Comparison of ENCODE assay signal across 1 cellular context in the genomic region with DNA sequence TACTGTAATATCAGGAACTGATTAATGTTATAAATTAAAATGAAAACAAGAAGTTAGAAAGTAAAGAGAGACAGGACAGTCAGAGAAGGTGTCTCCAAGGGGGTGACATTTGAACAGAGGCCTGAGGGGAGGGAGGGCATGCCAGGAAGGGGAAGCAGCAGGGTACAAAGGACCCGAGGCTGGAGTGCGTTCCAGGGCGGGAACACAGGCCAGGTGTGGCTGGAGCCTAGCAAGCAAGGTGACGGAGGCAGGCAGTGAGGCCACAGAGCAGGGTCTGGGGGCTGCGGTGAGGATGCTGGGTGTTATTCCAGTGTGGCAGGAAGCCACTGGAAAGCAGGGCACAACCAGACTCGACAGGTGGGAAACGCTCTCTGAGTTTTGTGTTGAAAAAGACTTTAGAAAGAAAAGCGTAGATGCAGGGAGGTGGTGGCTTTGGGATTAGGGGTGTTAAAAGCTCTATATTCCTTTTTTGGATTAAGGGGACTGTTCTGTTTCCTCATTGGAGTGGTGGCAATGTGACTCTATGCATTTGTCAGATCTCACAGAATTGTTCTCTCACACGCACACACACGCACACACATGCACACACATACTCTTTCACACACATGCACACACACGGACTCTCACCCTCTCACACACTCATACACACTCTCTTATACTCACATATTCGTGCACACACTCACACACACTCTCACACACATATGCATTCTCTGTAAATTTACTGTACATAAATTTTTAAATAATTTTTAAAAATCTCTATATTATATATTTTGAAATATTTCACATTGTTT.
TF ChIP-seq lines count a peak whose summit lies in the region.

No MANE protein-coding gene starts in this region.

TF ChIP-seq in HepG2, 621 proteins besides CTCF, POLR2A, EP300 and RAD21 (continued from another document):
- TF ChIP-seq, protein P1, sequence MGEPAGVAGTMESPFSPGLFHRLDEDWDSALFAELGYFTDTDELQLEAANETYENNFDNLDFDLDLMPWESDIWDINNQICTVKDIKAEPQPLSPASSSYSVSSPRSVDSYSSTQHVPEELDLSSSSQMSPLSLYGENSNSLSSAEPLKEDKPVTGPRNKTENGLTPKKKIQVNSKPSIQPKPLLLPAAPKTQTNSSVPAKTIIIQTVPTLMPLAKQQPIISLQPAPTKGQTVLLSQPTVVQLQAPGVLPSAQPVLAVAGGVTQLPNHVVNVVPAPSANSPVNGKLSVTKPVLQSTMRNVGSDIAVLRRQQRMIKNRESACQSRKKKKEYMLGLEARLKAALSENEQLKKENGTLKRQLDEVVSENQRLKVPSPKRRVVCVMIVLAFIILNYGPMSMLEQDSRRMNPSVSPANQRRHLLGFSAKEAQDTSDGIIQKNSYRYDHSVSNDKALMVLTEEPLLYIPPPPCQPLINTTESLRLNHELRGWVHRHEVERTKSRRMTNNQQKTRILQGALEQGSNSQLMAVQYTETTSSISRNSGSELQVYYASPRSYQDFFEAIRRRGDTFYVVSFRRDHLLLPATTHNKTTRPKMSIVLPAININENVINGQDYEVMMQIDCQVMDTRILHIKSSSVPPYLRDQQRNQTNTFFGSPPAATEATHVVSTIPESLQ (CRISPR knock-in tag; conservative IDR thresholded peaks at IDR 0.05), result no peak
- TF ChIP-seq, protein P2, sequence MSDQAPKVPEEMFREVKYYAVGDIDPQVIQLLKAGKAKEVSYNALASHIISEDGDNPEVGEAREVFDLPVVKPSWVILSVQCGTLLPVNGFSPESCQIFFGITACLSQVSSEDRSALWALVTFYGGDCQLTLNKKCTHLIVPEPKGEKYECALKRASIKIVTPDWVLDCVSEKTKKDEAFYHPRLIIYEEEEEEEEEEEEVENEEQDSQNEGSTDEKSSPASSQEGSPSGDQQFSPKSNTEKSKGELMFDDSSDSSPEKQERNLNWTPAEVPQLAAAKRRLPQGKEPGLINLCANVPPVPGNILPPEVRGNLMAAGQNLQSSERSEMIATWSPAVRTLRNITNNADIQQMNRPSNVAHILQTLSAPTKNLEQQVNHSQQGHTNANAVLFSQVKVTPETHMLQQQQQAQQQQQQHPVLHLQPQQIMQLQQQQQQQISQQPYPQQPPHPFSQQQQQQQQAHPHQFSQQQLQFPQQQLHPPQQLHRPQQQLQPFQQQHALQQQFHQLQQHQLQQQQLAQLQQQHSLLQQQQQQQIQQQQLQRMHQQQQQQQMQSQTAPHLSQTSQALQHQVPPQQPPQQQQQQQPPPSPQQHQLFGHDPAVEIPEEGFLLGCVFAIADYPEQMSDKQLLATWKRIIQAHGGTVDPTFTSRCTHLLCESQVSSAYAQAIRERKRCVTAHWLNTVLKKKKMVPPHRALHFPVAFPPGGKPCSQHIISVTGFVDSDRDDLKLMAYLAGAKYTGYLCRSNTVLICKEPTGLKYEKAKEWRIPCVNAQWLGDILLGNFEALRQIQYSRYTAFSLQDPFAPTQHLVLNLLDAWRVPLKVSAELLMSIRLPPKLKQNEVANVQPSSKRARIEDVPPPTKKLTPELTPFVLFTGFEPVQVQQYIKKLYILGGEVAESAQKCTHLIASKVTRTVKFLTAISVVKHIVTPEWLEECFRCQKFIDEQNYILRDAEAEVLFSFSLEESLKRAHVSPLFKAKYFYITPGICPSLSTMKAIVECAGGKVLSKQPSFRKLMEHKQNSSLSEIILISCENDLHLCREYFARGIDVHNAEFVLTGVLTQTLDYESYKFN (CRISPR knock-in tag; conservative IDR thresholded peaks at IDR 0.05), result no peak
- no peak for TF ChIP-seq NR2F2 (IDR thresholded peaks at IDR 0.05; ENCODE audit: borderline replicate concordance, low read depth)
- TF ChIP-seq, protein P3, sequence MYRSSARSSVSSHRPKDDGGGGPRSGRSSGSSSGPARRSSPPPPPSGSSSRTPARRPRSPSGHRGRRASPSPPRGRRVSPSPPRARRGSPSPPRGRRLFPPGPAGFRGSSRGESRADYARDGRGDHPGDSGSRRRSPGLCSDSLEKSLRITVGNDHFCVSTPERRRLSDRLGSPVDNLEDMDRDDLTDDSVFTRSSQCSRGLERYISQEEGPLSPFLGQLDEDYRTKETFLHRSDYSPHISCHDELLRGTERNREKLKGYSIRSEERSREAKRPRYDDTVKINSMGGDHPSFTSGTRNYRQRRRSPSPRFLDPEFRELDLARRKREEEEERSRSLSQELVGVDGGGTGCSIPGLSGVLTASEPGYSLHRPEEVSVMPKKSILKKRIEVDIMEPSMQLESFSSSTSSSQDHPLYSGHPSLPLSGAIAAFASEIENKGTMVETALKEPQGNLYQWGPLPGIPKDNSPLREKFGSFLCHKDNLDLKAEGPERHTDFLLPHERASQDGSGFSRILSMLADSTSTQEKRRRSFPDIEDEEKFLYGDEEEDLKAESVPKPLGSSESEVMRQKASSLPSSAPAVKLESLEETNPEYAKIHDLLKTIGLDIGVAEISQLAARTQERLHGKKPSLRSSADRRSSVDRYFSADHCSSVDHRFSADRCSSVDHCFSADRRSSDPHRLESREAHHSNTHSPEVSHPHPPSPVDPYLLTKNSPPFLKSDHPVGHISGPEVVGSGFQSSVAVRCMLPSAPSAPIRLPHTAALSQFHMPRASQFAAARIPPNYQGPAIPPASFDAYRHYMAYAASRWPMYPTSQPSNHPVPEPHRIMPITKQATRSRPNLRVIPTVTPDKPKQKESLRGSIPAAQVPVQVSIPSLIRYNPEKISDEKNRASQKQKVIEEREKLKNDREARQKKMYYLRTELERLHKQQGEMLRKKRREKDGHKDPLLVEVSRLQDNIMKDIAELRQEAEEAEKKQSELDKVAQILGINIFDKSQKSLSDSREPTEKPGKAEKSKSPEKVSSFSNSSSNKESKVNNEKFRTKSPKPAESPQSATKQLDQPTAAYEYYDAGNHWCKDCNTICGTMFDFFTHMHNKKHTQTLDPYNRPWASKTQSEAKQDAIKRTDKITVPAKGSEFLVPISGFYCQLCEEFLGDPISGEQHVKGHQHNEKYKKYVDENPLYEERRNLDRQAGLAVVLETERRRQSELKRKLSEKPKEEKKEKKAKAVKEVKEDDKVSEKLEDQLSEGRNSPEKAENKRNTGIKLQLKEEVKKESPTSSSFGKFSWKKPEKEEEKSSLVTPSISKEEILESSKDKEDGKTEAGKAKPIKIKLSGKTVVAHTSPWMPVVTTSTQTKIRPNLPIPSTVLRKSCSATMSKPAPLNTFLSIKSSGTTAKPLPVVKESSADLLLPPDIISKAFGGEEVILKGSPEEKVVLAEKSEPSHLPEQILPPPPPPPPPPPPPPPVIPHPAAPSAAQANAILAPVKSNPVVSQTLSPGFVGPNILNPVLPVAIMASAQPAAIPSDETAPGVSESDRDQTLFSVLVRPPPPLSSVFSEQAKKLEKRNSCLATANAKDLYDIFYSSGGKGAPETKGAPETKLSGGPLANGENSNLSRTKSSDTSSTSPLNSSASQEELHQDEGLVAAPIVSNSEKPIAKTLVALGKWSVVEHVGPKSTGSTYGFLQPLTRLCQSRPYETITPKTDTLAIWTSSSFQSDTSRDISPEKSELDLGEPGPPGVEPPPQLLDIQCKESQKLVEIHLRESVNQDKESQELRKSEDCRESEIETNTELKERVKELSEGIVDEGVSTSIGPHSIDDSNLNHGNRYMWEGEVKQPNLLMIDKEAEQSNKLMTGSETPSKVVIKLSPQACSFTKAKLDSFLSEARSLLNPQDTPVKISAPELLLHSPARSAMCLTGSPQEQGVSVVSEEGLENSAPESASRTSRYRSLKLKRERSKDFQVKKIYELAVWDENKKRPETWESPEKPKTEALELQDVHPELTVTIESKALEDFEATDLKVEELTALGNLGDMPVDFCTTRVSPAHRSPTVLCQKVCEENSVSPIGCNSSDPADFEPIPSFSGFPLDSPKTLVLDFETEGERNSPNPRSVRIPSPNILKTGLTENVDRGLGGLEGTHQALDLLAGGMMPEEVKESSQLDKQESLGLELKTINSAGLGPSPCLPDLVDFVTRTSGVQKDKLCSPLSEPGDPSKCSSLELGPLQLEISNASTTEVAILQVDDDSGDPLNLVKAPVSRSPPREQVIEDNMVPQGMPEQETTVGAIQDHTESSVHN (CRISPR knock-in tag; IDR thresholded peaks at IDR 0.05), result no peak
- TF ChIP-seq ZNF232 (CRISPR knock-in tag; IDR thresholded peaks at IDR 0.05; ENCODE audit: borderline replicate concordance), result no peak
- no peak for TF ChIP-seq SIN3B (IDR thresholded peaks at IDR 0.05; ENCODE audit: low read length)
- TF ChIP-seq SMARCC2 (IDR thresholded peaks at IDR 0.05), result no peak
- TF ChIP-seq, protein P4, sequence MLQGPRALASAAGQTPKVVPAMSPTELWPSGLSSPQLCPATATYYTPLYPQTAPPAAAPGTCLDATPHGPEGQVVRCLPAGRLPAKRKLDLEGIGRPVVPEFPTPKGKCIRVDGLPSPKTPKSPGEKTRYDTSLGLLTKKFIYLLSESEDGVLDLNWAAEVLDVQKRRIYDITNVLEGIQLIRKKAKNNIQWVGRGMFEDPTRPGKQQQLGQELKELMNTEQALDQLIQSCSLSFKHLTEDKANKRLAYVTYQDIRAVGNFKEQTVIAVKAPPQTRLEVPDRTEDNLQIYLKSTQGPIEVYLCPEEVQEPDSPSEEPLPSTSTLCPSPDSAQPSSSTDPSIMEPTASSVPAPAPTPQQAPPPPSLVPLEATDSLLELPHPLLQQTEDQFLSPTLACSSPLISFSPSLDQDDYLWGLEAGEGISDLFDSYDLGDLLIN (CRISPR knock-in tag; IDR thresholded peaks at IDR 0.05; ENCODE audit: borderline replicate concordance), result no peak
- TF ChIP-seq, protein P5, sequence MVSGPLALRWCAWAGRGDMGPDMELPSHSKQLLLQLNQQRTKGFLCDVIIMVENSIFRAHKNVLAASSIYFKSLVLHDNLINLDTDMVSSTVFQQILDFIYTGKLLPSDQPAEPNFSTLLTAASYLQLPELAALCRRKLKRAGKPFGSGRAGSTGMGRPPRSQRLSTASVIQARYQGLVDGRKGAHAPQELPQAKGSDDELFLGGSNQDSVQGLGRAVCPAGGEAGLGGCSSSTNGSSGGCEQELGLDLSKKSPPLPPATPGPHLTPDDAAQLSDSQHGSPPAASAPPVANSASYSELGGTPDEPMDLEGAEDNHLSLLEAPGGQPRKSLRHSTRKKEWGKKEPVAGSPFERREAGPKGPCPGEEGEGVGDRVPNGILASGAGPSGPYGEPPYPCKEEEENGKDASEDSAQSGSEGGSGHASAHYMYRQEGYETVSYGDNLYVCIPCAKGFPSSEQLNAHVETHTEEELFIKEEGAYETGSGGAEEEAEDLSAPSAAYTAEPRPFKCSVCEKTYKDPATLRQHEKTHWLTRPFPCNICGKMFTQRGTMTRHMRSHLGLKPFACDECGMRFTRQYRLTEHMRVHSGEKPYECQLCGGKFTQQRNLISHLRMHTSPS (CRISPR knock-in tag; IDR thresholded peaks at IDR 0.05; ENCODE audit: low read depth), result no peak
- no peak for TF ChIP-seq SALL2 (CRISPR knock-in tag; IDR thresholded peaks at IDR 0.05)
- no peak for TF ChIP-seq REXO4 (CRISPR knock-in tag; IDR thresholded peaks at IDR 0.05; ENCODE audit: borderline replicate concordance)
- TF ChIP-seq CCAR2 (optimal IDR thresholded peaks at IDR 0.05; ENCODE audit: low read depth, low read length), result no peak
- no peak for TF ChIP-seq CBX5 (CRISPR knock-in tag; IDR thresholded peaks at IDR 0.05; ENCODE audit: borderline replicate concordance)
- no peak for TF ChIP-seq MBNL3 (CRISPR knock-in tag; conservative IDR thresholded peaks at IDR 0.05)
- TF ChIP-seq ZFP1 (CRISPR knock-in tag; IDR thresholded peaks at IDR 0.05), result no peak
- TF ChIP-seq ZNF430 (CRISPR knock-in tag; IDR thresholded peaks at IDR 0.05), result no peak
- TF ChIP-seq, protein P6, sequence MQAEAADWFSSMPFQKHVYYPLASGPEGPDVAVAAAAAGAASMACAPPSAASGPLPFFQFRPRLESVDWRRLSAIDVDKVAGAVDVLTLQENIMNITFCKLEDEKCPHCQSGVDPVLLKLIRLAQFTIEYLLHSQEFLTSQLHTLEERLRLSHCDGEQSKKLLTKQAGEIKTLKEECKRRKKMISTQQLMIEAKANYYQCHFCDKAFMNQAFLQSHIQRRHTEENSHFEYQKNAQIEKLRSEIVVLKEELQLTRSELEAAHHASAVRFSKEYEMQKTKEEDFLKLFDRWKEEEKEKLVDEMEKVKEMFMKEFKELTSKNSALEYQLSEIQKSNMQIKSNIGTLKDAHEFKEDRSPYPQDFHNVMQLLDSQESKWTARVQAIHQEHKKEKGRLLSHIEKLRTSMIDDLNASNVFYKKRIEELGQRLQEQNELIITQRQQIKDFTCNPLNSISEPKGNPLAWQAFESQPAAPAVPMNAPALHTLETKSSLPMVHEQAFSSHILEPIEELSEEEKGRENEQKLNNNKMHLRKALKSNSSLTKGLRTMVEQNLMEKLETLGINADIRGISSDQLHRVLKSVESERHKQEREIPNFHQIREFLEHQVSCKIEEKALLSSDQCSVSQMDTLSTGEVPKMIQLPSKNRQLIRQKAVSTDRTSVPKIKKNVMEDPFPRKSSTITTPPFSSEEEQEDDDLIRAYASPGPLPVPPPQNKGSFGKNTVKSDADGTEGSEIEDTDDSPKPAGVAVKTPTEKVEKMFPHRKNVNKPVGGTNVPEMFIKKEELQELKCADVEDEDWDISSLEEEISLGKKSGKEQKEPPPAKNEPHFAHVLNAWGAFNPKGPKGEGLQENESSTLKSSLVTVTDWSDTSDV (CRISPR knock-in tag; IDR thresholded peaks at IDR 0.05), result no peak
TF ChIP-seq in HepG2: peak in this region for 0.
